Comparison of ENCODE assay signal across 1 cellular context in the genomic region with DNA sequence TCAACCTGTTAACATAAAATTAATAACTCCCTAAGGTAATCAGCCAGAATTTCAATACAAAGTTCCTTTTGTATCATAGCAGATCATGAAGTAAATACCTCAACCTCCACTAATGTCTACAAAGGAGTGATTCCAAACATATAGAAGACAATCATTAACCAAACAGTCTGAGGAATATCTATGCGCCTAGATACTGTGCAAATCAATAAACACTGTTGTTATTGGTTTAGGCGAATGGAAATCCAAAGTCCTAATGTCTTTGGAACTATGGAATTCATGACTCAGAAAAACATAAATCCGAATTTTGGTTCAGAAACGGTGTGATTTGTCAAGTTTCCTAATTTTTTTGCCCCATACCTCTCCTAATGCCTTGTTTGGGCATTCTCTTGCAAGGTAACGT.
A peak's percentile ranks its signal among the peaks of the same experiment; 100 is the strongest.
TF ChIP-seq lines count a peak whose summit lies in the region.

No MANE protein-coding gene starts in this region.

TF ChIP-seq in HepG2, 621 proteins besides CTCF, POLR2A, EP300 and RAD21 (continued from another document and continues in another):
- peak; percentile 83; the same call in 1 of the 2 replicates for TF ChIP-seq FOXJ3 (CRISPR knock-in tag; IDR thresholded peaks at IDR 0.05; ENCODE audit: borderline replicate concordance)
- TF ChIP-seq SAP130 (CRISPR knock-in tag; IDR thresholded peaks at IDR 0.05; ENCODE audit: low read depth) = peak; percentile 34
- TF ChIP-seq ERF (CRISPR knock-in tag; IDR thresholded peaks at IDR 0.05) = peak; percentile 11; the same call in 1 of the 2 replicates
- peak; percentile 15; the same call in 1 of the 2 replicates for TF ChIP-seq RFX3 (CRISPR knock-in tag; IDR thresholded peaks at IDR 0.05)
- peak; percentile 75; the same call in 1 of the 2 replicates for TF ChIP-seq SALL1 (CRISPR knock-in tag; IDR thresholded peaks at IDR 0.05)
- peak; percentile 65 for TF ChIP-seq MED1 (CRISPR knock-in tag; IDR thresholded peaks at IDR 0.05)
- TF ChIP-seq ZBTB33 (CRISPR knock-in tag; IDR thresholded peaks at IDR 0.05) = no peak
- peak; percentile 52; the same call in 1 of the 2 replicates for TF ChIP-seq FOXK1 (CRISPR knock-in tag; IDR thresholded peaks at IDR 0.05; ENCODE audit: borderline replicate concordance, low read depth)
- TF ChIP-seq ZNF570 (CRISPR knock-in tag; IDR thresholded peaks at IDR 0.05; ENCODE audit: borderline replicate concordance) = no peak
- TF ChIP-seq THRA (CRISPR knock-in tag; IDR thresholded peaks at IDR 0.05; ENCODE audit: borderline replicate concordance) = 0 out of 2 replicates have a peak, but pooled peaks have one; percentile 31
- TF ChIP-seq ARID3A (IDR thresholded peaks at IDR 0.05; ENCODE audit: low read depth, low read length) = peak; percentile 94
- TF ChIP-seq, protein P1, sequence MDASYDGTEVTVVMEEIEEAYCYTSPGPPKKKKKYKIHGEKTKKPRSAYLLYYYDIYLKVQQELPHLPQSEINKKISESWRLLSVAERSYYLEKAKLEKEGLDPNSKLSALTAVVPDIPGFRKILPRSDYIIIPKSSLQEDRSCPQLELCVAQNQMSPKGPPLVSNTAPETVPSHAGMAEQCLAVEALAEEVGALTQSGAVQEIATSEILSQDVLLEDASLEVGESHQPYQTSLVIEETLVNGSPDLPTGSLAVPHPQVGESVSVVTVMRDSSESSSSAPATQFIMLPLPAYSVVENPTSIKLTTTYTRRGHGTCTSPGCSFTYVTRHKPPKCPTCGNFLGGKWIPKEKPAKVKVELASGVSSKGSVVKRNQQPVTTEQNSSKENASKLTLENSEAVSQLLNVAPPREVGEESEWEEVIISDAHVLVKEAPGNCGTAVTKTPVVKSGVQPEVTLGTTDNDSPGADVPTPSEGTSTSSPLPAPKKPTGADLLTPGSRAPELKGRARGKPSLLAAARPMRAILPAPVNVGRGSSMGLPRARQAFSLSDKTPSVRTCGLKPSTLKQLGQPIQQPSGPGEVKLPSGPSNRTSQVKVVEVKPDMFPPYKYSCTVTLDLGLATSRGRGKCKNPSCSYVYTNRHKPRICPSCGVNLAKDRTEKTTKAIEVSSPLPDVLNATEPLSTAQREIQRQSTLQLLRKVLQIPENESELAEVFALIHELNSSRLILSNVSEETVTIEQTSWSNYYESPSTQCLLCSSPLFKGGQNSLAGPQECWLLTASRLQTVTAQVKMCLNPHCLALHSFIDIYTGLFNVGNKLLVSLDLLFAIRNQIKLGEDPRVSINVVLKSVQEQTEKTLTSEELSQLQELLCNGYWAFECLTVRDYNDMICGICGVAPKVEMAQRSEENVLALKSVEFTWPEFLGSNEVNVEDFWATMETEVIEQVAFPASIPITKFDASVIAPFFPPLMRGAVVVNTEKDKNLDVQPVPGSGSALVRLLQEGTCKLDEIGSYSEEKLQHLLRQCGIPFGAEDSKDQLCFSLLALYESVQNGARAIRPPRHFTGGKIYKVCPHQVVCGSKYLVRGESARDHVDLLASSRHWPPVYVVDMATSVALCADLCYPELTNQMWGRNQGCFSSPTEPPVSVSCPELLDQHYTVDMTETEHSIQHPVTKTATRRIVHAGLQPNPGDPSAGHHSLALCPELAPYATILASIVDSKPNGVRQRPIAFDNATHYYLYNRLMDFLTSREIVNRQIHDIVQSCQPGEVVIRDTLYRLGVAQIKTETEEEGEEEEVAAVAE (CRISPR knock-in tag; IDR thresholded peaks at IDR 0.05; ENCODE audit: borderline replicate concordance) = peak; percentile 86; the same call in 1 of the 2 replicates
- TF ChIP-seq CEBPG (CRISPR knock-in tag; IDR thresholded peaks at IDR 0.05) = peak; percentile 13; the same call in 1 of the 2 replicates
- 0 out of 2 replicates have a peak, but pooled peaks have one; percentile 40 for TF ChIP-seq RXRB (CRISPR knock-in tag; IDR thresholded peaks at IDR 0.05; ENCODE audit: borderline replicate concordance)
- TF ChIP-seq TEF (CRISPR knock-in tag; IDR thresholded peaks at IDR 0.05) = no peak
- TF ChIP-seq SMAD9 (CRISPR knock-in tag; IDR thresholded peaks at IDR 0.05) = no peak
- TF ChIP-seq RERE (CRISPR knock-in tag; IDR thresholded peaks at IDR 0.05; ENCODE audit: low read depth) = 0 out of 2 replicates have a peak, but pooled peaks have one; percentile 21
- TF ChIP-seq SMARCC2 (IDR thresholded peaks at IDR 0.05) = 0 out of 2 replicates have a peak, but pooled peaks have one; percentile 56
- peak; percentile 35; the same call in 1 of the 2 replicates for TF ChIP-seq ZMYM4 (CRISPR knock-in tag; IDR thresholded peaks at IDR 0.05)
- peak; percentile 58 for TF ChIP-seq RFX1 (IDR thresholded peaks at IDR 0.05)
- TF ChIP-seq ZNF768 (CRISPR knock-in tag; IDR thresholded peaks at IDR 0.05) = no peak
- 0 out of 2 replicates have a peak, but pooled peaks have one; percentile 22 for TF ChIP-seq REPIN1 (CRISPR knock-in tag; IDR thresholded peaks at IDR 0.05; ENCODE audit: borderline replicate concordance, low read depth)
- TF ChIP-seq CREB1 (IDR thresholded peaks at IDR 0.05) = no peak
- peak; percentile 44; the same call in 1 of the 2 replicates for TF ChIP-seq CREB1 (CRISPR knock-in tag; IDR thresholded peaks at IDR 0.05)
- TF ChIP-seq HNRNPUL1 (IDR thresholded peaks at IDR 0.05; ENCODE audit: low read depth, low read length) = 0 out of 2 replicates have a peak, but pooled peaks have one; percentile 21
- peak; percentile 51; the same call in 1 of the 2 replicates for TF ChIP-seq FOSL2 (CRISPR knock-in tag; IDR thresholded peaks at IDR 0.05)
- TF ChIP-seq ZNF644 (CRISPR knock-in tag; IDR thresholded peaks at IDR 0.05; ENCODE audit: low read depth) = 0 out of 2 replicates have a peak, but pooled peaks have one; percentile 20
- TF ChIP-seq ZNF670 (CRISPR knock-in tag; IDR thresholded peaks at IDR 0.05; ENCODE audit: borderline replicate concordance) = no peak
- TF ChIP-seq HNF4A (CRISPR knock-in tag; IDR thresholded peaks at IDR 0.05) = peak; percentile 84
- TF ChIP-seq ZNF609 (CRISPR knock-in tag; IDR thresholded peaks at IDR 0.05; ENCODE audit: borderline replicate concordance) = peak; percentile 52; the same call in 1 of the 2 replicates
- TF ChIP-seq FOXM1 (CRISPR knock-in tag; IDR thresholded peaks at IDR 0.05) = no peak
- peak; percentile 30; the same call in 1 of the 2 replicates for TF ChIP-seq ELF3 (CRISPR knock-in tag; IDR thresholded peaks at IDR 0.05)
- TF ChIP-seq PPARG (CRISPR knock-in tag; conservative IDR thresholded peaks at IDR 0.05) = peak; percentile 56; the same call in 1 of the 2 replicates
- TF ChIP-seq ZBTB20 (CRISPR knock-in tag; IDR thresholded peaks at IDR 0.05; ENCODE audit: borderline replicate concordance, low read depth) = peak; percentile 99
- TF ChIP-seq KAT2B (IDR thresholded peaks at IDR 0.05; ENCODE audit: borderline replicate concordance, low read depth, low read length) = peak; percentile 35; the same call in 1 of the 2 replicates
- peak; percentile 21; the same call in 1 of the 2 replicates for TF ChIP-seq KAT8 (CRISPR knock-in tag; IDR thresholded peaks at IDR 0.05)
